Comparison of ENCODE assay signal across 1 cellular context in genomic region chr5:150496098-150496497, GRCh38.
TF ChIP-seq lines count a peak whose summit lies in the region.

No MANE protein-coding gene starts in this region.

TF ChIP-seq in GM23338, 12 proteins besides CTCF, POLR2A, EP300 and RAD21 (continued from another document):
- TF ChIP-seq REST (IDR thresholded peaks at IDR 0.05; ENCODE audit: unreplicated experiment), result no peak
- no peak for TF ChIP-seq EZH2phosphoT487 (IDR thresholded peaks at IDR 0.05; ENCODE audit: unreplicated experiment)
- TF ChIP-seq CREB1 (CRISPR knock-in tag; IDR thresholded peaks at IDR 0.05; ENCODE audit: low read depth), result no peak
- no peak for TF ChIP-seq ZNF114 (CRISPR knock-in tag; IDR thresholded peaks at IDR 0.05)
- no peak for TF ChIP-seq ZNF331 (CRISPR knock-in tag; IDR thresholded peaks at IDR 0.05; ENCODE audit: low read depth)
